Comparison of ENCODE assay signal across 9 cellular contexts in the genomic region with DNA sequence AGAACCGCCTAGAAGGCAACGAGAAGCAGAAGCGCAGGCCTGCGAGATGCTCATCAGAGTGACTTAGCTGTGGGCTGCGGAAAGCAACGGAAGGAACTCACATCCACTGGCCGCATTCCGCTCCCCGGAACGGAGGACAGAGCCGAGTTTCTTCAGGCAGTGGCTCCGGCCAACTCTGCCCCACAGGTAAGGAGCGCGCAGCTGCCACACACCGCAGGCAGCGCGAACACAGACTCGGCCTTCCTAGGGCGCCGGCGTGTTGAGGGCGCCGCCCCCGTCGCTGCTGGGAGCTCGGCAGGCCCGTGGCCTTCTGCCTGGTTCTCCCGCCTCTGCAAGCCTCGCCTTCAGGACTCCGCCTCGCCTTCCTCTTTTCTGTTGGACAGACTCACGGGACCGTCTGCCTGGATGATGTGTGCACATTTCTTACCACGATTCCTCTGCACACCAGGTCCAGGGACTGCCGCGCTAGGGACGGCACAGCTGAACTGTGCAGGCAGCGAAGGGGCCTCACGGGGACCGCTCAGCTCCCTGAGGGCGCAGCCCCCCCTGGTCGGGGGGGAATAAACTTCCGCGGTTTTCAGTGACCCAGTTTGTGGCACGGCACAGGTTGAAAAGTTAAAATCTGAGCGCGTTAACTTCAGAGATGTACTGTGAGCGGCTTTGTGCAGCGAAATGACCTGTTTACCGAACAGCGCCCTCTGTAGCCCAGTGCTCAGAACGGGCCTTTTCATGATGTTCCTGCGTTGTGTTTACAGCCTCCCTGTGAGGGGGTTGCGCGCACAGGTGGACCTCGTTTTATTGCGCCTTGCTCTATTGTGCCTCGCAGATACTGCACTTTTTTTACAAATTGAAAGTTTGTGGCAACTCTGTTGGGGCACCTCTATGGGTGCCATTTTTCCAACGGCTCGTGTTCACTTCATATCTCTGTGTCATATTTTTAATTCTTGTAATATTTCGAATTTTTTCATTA. TPM values are rescaled to one million over a fixed set of nuclear protein-coding genes. Genes with fewer than 3 reads are reported as not detected.
DNase-seq lines count a peak whose midpoint lies in the region; ATAC-seq, FAIRE-seq and TF ChIP-seq lines count a peak whose summit lies in the region.
"Had no signal": no experiment of that assay in that cellular context is flagged by ENCODE, and none has a peak within 500 bp of the region (broad histone marks: within the 10 kb centered on the region; RNA-seq: fewer than 3 reads in every experiment).

No MANE protein-coding gene starts in this region.

- TF ChIP-seq CTCF in WTC11 (IDR thresholded peaks at IDR 0.05) (peak; percentile 74), cardiac fibroblast (IDR thresholded peaks at IDR 0.05; ENCODE audit: low read depth, low read length) (peak; percentile 89)

- 1 to 4% (median 2%) methylated on average over 60 to 61 of the region's 61 CpGs for WGBS in small intestine, 3 donors

- ATAC-seq in HG03066 (IDR thresholded peaks at IDR 0.05; ENCODE audit: low read depth, unreplicated experiment) (peak; percentile 78), WTC11 (peak; percentile 88)

- H3K4me1 Mint-ChIP-seq in WTC11 (peaks cover 40% of the 10 kb centered on the region), immature natural killer cell (peaks cover 23 to 25% of the 10 kb centered on the region in 2 donors)

- H3K27me3 ChIP-seq in small intestine (ENCODE audit: control insufficient read depth in 2 of 2, insufficient read depth in 2 of 2, low read length in 2 of 2): no peaks in the 10 kb centered on the region

- peaks cover 24% of the 10 kb centered on the region for H3K36me3 Mint-ChIP-seq in WTC11
- H3K36me3 Mint-ChIP-seq in immature natural killer cell: peaks cover 22 to 25% (median 23%) of the 10 kb centered on the region in 3 donors

- no peaks in the 10 kb centered on the region for H3K9me3 ChIP-seq in small intestine (ENCODE audit: control insufficient read depth, low read depth)

- H3K9me3 Mint-ChIP-seq in WTC11 (peaks cover 24% of the 10 kb centered on the region), immature natural killer cell (peaks cover 0 to 9% (median 3%) of the 10 kb centered on the region in 6 donors)

- H3K4me3 ChIP-seq in cardiac fibroblast (replicated peaks in 1 of 2; ENCODE audit: low read depth in 2 of 2, low read length in 2 of 2) (peak overlapping the region; percentile 61 to 62), small intestine (ENCODE audit: low read depth in 1 of 2, low read length in 2 of 2) (peak overlapping the region; percentile 3 to 55)

- H3K27ac Mint-ChIP-seq in WTC11 (0 out of 2 replicates have a peak overlapping the region, but pooled peaks have one; percentile 64), immature natural killer cell (peak overlapping the region; percentile 87 to 98 (median 94))

- peak overlapping the region; percentile 90 for H3K4me3 Mint-ChIP-seq in WTC11
- H3K4me3 Mint-ChIP-seq in immature natural killer cell: peak overlapping the region; percentile 89 to 99 (median 96)

- CTCF ChIA-PET in WTC11 (lab: Charles Lee): interaction anchor here (0.6 to 7.1 kb wide), 29 partner anchors 8 to 450 kb away, joined by 3 to 66 read pairs (median 4); a partner anchor contains a TSS

- POLR2A ChIA-PET in WTC11 (lab: Charles Lee): no interaction called here

- FAIRE-seq in small intestine (lab: Jason Lieb, UNC): no peak
- FAIRE-seq: A204.1 had no signal

- H3K27ac ChIP-seq in small intestine (ENCODE audit: low read depth in 1 of 2, low read length in 1 of 2): peak overlapping the region in 1 of 2 donors; percentile 21

- H3K4me1 ChIP-seq in small intestine (ENCODE audit: control insufficient read depth in 2 of 2, insufficient read depth in 1 of 2, low read depth in 1 of 2, low read length in 1 of 2): no peaks in the 10 kb centered on the region

- DNase-seq in NCI-H187 (lab: John Stamatoyannopoulos, UW) (peak; percentile 33 to 50), NCI-H187 treated with DMSO at 0.1 percent for 48 hours (lab: John Stamatoyannopoulos, UW) (no peak), NCI-H2171 treated with DMSO at 0.1 percent for 48 hours (lab: John Stamatoyannopoulos, UW) (peak; percentile 80), WTC11 (ENCODE audit: low spot score) (peak; percentile 88), cardiac fibroblast (ENCODE audit: low read depth in 2 of 2) (peak; percentile 87), immature natural killer cell (peak; percentile 79 to 87 (median 81)), small intestine (peak; percentile 79)

- H3K27me3 Mint-ChIP-seq in WTC11 (ENCODE audit: low read depth) (no peaks in the 10 kb centered on the region; the same call in 1 of the 2 replicates), immature natural killer cell (ENCODE audit: low read depth in 3 of 3) (peaks cover 0 to 3% (median 2%) of the 10 kb centered on the region in 3 donors)

- H3K36me3 ChIP-seq in small intestine (ENCODE audit: control insufficient read depth in 2 of 2, insufficient read depth in 2 of 2, low read length in 2 of 2): no peaks in the 10 kb centered on the region

TF ChIP-seq in WTC11, 78 proteins besides CTCF, POLR2A, EP300 and RAD21 (continues in another document):
- TF ChIP-seq JAZF1 (CRISPR knock-in tag; IDR thresholded peaks at IDR 0.05) (no peak), MXD4 (CRISPR knock-in tag; IDR thresholded peaks at IDR 0.05; ENCODE audit: borderline replicate concordance) (no peak), GRHL2 (CRISPR knock-in tag; IDR thresholded peaks at IDR 0.05; ENCODE audit: insufficient replicate concordance, severe bottlenecking) (no peak), FOXJ3 (CRISPR knock-in tag; IDR thresholded peaks at IDR 0.05; ENCODE audit: borderline replicate concordance) (no peak), FOXP1 (CRISPR knock-in tag; IDR thresholded peaks at IDR 0.05; ENCODE audit: borderline replicate concordance) (peak; percentile 78), MYBL2 (CRISPR knock-in tag; IDR thresholded peaks at IDR 0.05) (no peak), ZNF671 (CRISPR knock-in tag; IDR thresholded peaks at IDR 0.05) (no peak), NFE2L1 (CRISPR knock-in tag; IDR thresholded peaks at IDR 0.05) (0 out of 2 replicates have a peak, but pooled peaks have one; percentile 13), GTF2I (CRISPR knock-in tag; conservative IDR thresholded peaks at IDR 0.05) (no peak)
- TF ChIP-seq, protein P1, sequence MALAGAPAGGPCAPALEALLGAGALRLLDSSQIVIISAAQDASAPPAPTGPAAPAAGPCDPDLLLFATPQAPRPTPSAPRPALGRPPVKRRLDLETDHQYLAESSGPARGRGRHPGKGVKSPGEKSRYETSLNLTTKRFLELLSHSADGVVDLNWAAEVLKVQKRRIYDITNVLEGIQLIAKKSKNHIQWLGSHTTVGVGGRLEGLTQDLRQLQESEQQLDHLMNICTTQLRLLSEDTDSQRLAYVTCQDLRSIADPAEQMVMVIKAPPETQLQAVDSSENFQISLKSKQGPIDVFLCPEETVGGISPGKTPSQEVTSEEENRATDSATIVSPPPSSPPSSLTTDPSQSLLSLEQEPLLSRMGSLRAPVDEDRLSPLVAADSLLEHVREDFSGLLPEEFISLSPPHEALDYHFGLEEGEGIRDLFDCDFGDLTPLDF (CRISPR knock-in tag; IDR thresholded peaks at IDR 0.05): no peak
- TF ChIP-seq, protein P2, sequence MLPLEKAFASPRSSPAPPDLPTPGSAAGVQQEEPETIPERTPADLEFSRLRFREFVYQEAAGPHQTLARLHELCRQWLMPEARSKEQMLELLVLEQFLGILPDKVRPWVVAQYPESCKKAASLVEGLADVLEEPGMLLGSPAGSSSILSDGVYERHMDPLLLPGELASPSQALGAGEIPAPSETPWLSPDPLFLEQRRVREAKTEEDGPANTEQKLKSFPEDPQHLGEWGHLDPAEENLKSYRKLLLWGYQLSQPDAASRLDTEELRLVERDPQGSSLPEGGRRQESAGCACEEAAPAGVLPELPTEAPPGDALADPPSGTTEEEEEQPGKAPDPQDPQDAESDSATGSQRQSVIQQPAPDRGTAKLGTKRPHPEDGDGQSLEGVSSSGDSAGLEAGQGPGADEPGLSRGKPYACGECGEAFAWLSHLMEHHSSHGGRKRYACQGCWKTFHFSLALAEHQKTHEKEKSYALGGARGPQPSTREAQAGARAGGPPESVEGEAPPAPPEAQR (CRISPR knock-in tag; IDR thresholded peaks at IDR 0.05): no peak
- TF ChIP-seq, protein P3, sequence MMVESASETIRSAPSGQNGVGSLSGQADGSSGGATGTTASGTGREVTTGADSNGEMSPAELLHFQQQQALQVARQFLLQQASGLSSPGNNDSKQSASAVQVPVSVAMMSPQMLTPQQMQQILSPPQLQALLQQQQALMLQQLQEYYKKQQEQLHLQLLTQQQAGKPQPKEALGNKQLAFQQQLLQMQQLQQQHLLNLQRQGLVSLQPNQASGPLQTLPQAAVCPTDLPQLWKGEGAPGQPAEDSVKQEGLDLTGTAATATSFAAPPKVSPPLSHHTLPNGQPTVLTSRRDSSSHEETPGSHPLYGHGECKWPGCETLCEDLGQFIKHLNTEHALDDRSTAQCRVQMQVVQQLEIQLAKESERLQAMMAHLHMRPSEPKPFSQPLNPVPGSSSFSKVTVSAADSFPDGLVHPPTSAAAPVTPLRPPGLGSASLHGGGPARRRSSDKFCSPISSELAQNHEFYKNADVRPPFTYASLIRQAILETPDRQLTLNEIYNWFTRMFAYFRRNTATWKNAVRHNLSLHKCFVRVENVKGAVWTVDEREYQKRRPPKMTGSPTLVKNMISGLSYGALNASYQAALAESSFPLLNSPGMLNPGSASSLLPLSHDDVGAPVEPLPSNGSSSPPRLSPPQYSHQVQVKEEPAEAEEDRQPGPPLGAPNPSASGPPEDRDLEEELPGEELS (CRISPR knock-in tag; IDR thresholded peaks at IDR 0.05): peak; percentile 77
- TF ChIP-seq, protein P4, sequence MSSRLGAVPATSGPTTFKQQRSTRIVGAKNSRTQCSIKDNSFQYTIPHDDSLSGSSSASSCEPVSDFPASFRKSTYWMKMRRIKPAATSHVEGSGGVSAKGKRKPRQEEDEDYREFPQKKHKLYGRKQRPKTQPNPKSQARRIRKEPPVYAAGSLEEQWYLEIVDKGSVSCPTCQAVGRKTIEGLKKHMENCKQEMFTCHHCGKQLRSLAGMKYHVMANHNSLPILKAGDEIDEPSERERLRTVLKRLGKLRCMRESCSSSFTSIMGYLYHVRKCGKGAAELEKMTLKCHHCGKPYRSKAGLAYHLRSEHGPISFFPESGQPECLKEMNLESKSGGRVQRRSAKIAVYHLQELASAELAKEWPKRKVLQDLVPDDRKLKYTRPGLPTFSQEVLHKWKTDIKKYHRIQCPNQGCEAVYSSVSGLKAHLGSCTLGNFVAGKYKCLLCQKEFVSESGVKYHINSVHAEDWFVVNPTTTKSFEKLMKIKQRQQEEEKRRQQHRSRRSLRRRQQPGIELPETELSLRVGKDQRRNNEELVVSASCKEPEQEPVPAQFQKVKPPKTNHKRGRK (CRISPR knock-in tag; IDR thresholded peaks at IDR 0.05; ENCODE audit: borderline replicate concordance): no peak

RNA-seq across cellular contexts. Expression of a gene that starts 15.8 kb away (rescaled TPM):
- 1.2 to 1.6 TPM (median 1.4 TPM) in 3 replicates for total RNA-seq in WTC11 (2021)
- polyA plus RNA-seq in immature natural killer cell (under 1 TPM in 2 of 3 donors, not detected in 1; 0.31 to 0.75 TPM), small intestine (under 1 TPM in 1 of 3 donors, not detected in 2; 0.36 TPM)

RNA-seq across cellular contexts. Expression of a gene that starts 42.6 kb away (rescaled TPM):
- total RNA-seq in WTC11 (2021): 80.3 to 98.1 TPM (median 85.1 TPM) in 3 replicates
- polyA plus RNA-seq in immature natural killer cell (10 to 100 TPM; 40.2 to 56.2 (median 46.8) TPM), small intestine (10 to 100 TPM; 29.5 to 42.3 (median 32.2) TPM)
